15 cellular contexts compared by ENCODE assay signal in the genomic region with DNA sequence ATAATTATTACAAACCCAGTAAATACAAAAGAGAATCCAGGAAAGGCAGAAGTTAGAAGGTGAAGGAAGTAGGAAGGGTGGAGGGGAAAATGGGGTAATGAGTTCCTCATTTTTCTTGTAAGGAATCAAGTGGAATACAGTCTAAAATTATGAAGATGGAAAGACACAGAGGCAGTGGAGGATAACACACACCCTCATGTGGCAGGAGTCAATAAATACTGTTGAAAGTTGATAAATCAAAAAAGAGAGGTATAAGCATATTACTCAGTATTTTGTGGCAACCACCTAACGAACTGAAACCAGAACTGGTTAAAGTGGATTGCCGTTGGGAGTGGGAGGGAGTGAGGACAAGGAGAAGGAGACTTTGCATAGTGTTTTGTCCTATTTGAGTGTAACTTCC.
DNase-seq lines count a peak whose midpoint lies in the region; ATAC-seq, FAIRE-seq and TF ChIP-seq lines count a peak whose summit lies in the region.
"Had no signal": no experiment of that assay in that cellular context is flagged by ENCODE, and none has a peak within 500 bp of the region (broad histone marks: within the 10 kb centered on the region; RNA-seq: fewer than 3 reads in every experiment).

No MANE protein-coding gene starts in this region.

- H3K4me1 Mint-ChIP-seq in GM23338 = no peaks in the 10 kb centered on the region; the same call in 2 of the 3 replicates
- H3K4me1 Mint-ChIP-seq: activated naive CD4-positive, alpha-beta T cell treated with anti-CD3 and anti-CD28 coated beads, Interleukin-2, amount 50 U/mL, for 24 hours had no signal

- peak; percentile 56 for TF ChIP-seq RAD21 in HCT116 (IDR thresholded peaks at IDR 0.05; ENCODE audit: low read depth)

- TF ChIP-seq POLR2A in HCT116 (IDR thresholded peaks at IDR 0.05; ENCODE audit: borderline replicate concordance, extremely low read depth, insufficient read depth, insufficient read length) = no peak

- H3K36me3 Mint-ChIP-seq in GM23338 (ENCODE audit: low read depth) = no peaks in the 10 kb centered on the region
- H3K36me3 Mint-ChIP-seq: activated naive CD4-positive, alpha-beta T cell treated with anti-CD3 and anti-CD28 coated beads, Interleukin-2, amount 50 U/mL, for 24 hours had no signal

- no peaks in the 10 kb centered on the region for H3K9me3 ChIP-seq in HCT116 (ENCODE audit: control insufficient read depth in 1 of 2, insufficient read depth in 1 of 2, low read depth in 1 of 2, low read length in 2 of 2)

- H3K27ac Mint-ChIP-seq in GM23338 = no peak overlapping the region
- H3K27ac Mint-ChIP-seq: activated naive CD4-positive, alpha-beta T cell treated with anti-CD3 and anti-CD28 coated beads, Interleukin-2, amount 50 U/mL, for 24 hours; stimulated activated naive CD8-positive, alpha-beta T cell treated with anti-CD3 and anti-CD28 coated beads, Interleukin-15, Interleukin-2, amounts not matched to agents 100 ng/mL and 50 ng/mL, for 24 hours had no signal

- ATAC-seq in HCT116 = no peak
- ATAC-seq in foreskin keratinocyte = no peak
- ATAC-seq in HG02623 (IDR thresholded peaks at IDR 0.05; ENCODE audit: unreplicated experiment) = no peak
- ATAC-seq in GM23338 = no peak

- peaks cover 10 to 32% of the 10 kb centered on the region in 2 experiments; a peak in 3 of 4 replicates for H3K4me1 ChIP-seq in HCT116 (ENCODE audit: control insufficient read depth in 1 of 2, insufficient read depth in 2 of 2, low read length in 2 of 2)
- peaks cover 9% of the 10 kb centered on the region for H3K4me1 ChIP-seq in foreskin keratinocyte
- H3K4me1 ChIP-seq in GM23338 (ENCODE audit: insufficient read depth) = no peaks in the 10 kb centered on the region

- H3K9me2 ChIP-seq in HCT116 (ENCODE audit: insufficient read depth) = no peaks in the 10 kb centered on the region
- peaks cover 5% of the 10 kb centered on the region for H3K9me2 ChIP-seq in GM23338 (ENCODE audit: insufficient read depth)

- H3K9me3 Mint-ChIP-seq in GM23338 = no peaks in the 10 kb centered on the region

- H3K4me2 ChIP-seq in HCT116 (ENCODE audit: low read length) (no peak overlapping the region), GM23338 (no peak overlapping the region)

- no peak overlapping the region for H3K27ac ChIP-seq in HCT116 (ENCODE audit: low read depth, low read length)
- no peak overlapping the region for H3K27ac ChIP-seq in foreskin keratinocyte
- H3K27ac ChIP-seq in GM23338 (ENCODE audit: low read depth) = no peak overlapping the region

- no peaks in the 10 kb centered on the region for H3K27me3 ChIP-seq in HCT116 (ENCODE audit: insufficient read depth, low read length)
- H3K27me3 ChIP-seq in foreskin keratinocyte = no peaks in the 10 kb centered on the region
- H3K27me3 ChIP-seq in GM23338 (ENCODE audit: insufficient read depth) = no peaks in the 10 kb centered on the region

- H3K36me3 ChIP-seq in HCT116 (ENCODE audit: control insufficient read depth in 1 of 2, insufficient read depth in 2 of 2, low read length in 2 of 2) = no peaks in the 10 kb centered on the region
- no peaks in the 10 kb centered on the region for H3K36me3 ChIP-seq in GM23338 (ENCODE audit: insufficient read depth)

- intact Hi-C loops in HCT116 (cut with micrococcal nuclease) = no loop called here

- no peak overlapping the region for H3K4me3 Mint-ChIP-seq in GM23338
- H3K4me3 Mint-ChIP-seq: activated naive CD4-positive, alpha-beta T cell treated with anti-CD3 and anti-CD28 coated beads, Interleukin-2, amount 50 U/mL, for 24 hours; stimulated activated naive CD8-positive, alpha-beta T cell treated with anti-CD3 and anti-CD28 coated beads, Interleukin-15, Interleukin-2, amounts not matched to agents 100 ng/mL and 50 ng/mL, for 24 hours had no signal

- no peaks in the 10 kb centered on the region for H4K20me1 ChIP-seq in HCT116 (ENCODE audit: insufficient read depth)
- H4K20me1 ChIP-seq in GM23338 (replicated peaks; ENCODE audit: insufficient read depth) = no peaks in the 10 kb centered on the region

- DNase-seq in AG09309 (ENCODE audit: low read depth) (no peak), HCT116 (ENCODE audit: low read depth, low spot score) (no peak), RPMI7951 (ENCODE audit: low read depth) (peak; percentile 75), foreskin keratinocyte (no peak), NCI-H1930 (lab: John Stamatoyannopoulos, UW) (no peak), GM23338 (ENCODE audit: low spot score) (no peak), D721Med (ENCODE audit: insufficient read length, low spot score) (no peak)
- DNase-seq: activated CD4-positive, CD25-positive, alpha-beta regulatory T cell treated with anti-CD3 and anti-CD28 coated beads, Interleukin-2, amount 50 U/mL, for 72 hours; NCI-H2171; SW 1271 had no signal

- TF ChIP-seq CTCF in AG09309 (IDR thresholded peaks at IDR 0.05; ENCODE audit: control insufficient read depth, insufficient read depth, low read depth, low read length, missing control alignments) = peak; percentile 26
- TF ChIP-seq CTCF in HCT116 (IDR thresholded peaks at IDR 0.05 in 2 of 3, conservative IDR thresholded peaks at IDR 0.05 in 1 of 3; ENCODE audit: borderline replicate concordance in 1 of 3, insufficient read depth in 1 of 3, low read depth in 2 of 3, low read length in 2 of 3) = no peak
- peak; percentile 58 for TF ChIP-seq CTCF in foreskin keratinocyte (conservative IDR thresholded peaks at IDR 0.05)
- TF ChIP-seq CTCF in GM23338 (conservative IDR thresholded peaks at IDR 0.05; ENCODE audit: low read depth in 2 of 2) = no peak
- TF ChIP-seq CTCF in D721Med (IDR thresholded peaks at IDR 0.05; ENCODE audit: insufficient read depth, missing control alignments) = no peak

- no peak overlapping the region for H3K9ac ChIP-seq in HCT116 (ENCODE audit: low read length)

- BruUV-seq in HCT116 (replicated peaks; lab: Mats Ljungman, UMichigan) = no TSS peak

- H2AFZ ChIP-seq in HCT116 (ENCODE audit: low read depth, low read length, poor library complexity, severe bottlenecking) (no peak overlapping the region), GM23338 (no peak overlapping the region)

- CTCF ChIA-PET in HCT116 (lab: Charles Lee) = no interaction called here

- RAD21 ChIA-PET in HCT116 (lab: Charles Lee; ENCODE audit: low non-redundant PET in 1 of 2, low total read pairs in 2 of 2, uncharacterized antibody in 2 of 2, unreplicated experiment in 2 of 2) = no interaction called here

- H3K4me3 ChIP-seq in AG09309 (ENCODE audit: control insufficient read depth, low read depth, low read length) = no peak overlapping the region
- no peak overlapping the region for H3K4me3 ChIP-seq in HCT116 (replicated peaks in 1 of 2; ENCODE audit: low read depth in 1 of 2, low read length in 2 of 2)
- no peak overlapping the region for H3K4me3 ChIP-seq in GM23338
- H3K4me3 ChIP-seq: skin epidermis had no signal

- POLR2A ChIA-PET in HCT116 (lab: Charles Lee) = no interaction called here

- FAIRE-seq in D721Med (lab: Jason Lieb, UNC) = no peak
- FAIRE-seq: endometrium had no signal

- no peaks in the 10 kb centered on the region for H3F3A ChIP-seq in GM23338 (replicated peaks; ENCODE audit: low read depth)

- no peaks in the 10 kb centered on the region for H3K79me2 ChIP-seq in HCT116 (ENCODE audit: insufficient read depth, low read length)
- H3K79me2 ChIP-seq in GM23338 (replicated peaks; ENCODE audit: insufficient read depth) = no peaks in the 10 kb centered on the region

- H3K27me3 Mint-ChIP-seq in GM23338 (ENCODE audit: insufficient read depth, low read depth, poor library complexity) = no peaks in the 10 kb centered on the region

TF ChIP-seq in HCT116, 20 proteins besides CTCF, POLR2A, EP300 and RAD21 (continues in another document):
- no peak for TF ChIP-seq EZH2phosphoT487 (IDR thresholded peaks at IDR 0.05; ENCODE audit: borderline replicate concordance)
- TF ChIP-seq ELF1 (IDR thresholded peaks at IDR 0.05; ENCODE audit: borderline replicate concordance, low read depth) = no peak
- TF ChIP-seq SP1 (IDR thresholded peaks at IDR 0.05; ENCODE audit: low read depth) = no peak
- no peak for TF ChIP-seq SRF (IDR thresholded peaks at IDR 0.05; ENCODE audit: low read depth)
- no peak for TF ChIP-seq YY1 (IDR thresholded peaks at IDR 0.05; ENCODE audit: extremely low read depth, insufficient replicate concordance, low read depth, low read length)
- TF ChIP-seq CEBPB (IDR thresholded peaks at IDR 0.05; ENCODE audit: low read depth) = no peak

TF ChIP-seq in GM23338, 12 proteins besides CTCF, POLR2A, EP300 and RAD21:
- TF ChIP-seq EZH2 (IDR thresholded peaks at IDR 0.05; ENCODE audit: low read depth, unreplicated experiment) (no peak), ZNF114 (CRISPR knock-in tag; IDR thresholded peaks at IDR 0.05) (no peak), JUNB (IDR thresholded peaks at IDR 0.05; ENCODE audit: unreplicated experiment) (no peak)
- TF ChIP-seq, protein P1, sequence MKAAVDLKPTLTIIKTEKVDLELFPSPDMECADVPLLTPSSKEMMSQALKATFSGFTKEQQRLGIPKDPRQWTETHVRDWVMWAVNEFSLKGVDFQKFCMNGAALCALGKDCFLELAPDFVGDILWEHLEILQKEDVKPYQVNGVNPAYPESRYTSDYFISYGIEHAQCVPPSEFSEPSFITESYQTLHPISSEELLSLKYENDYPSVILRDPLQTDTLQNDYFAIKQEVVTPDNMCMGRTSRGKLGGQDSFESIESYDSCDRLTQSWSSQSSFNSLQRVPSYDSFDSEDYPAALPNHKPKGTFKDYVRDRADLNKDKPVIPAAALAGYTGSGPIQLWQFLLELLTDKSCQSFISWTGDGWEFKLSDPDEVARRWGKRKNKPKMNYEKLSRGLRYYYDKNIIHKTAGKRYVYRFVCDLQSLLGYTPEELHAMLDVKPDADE (IDR thresholded peaks at IDR 0.05) = no peak

Comparison
In these comparisons a context has a peak if more than half of its experiments do, and no peak if none do; other contexts are left out.
1. CTCF ChIP-seq: peak in AG09309 (single experiment) and foreskin keratinocyte (single experiment); none in HCT116 (0 of 3), GM23338 (0 of 2) and D721Med (single experiment).